Comparison of ENCODE assay signal across 1 cellular context in the genomic region with DNA sequence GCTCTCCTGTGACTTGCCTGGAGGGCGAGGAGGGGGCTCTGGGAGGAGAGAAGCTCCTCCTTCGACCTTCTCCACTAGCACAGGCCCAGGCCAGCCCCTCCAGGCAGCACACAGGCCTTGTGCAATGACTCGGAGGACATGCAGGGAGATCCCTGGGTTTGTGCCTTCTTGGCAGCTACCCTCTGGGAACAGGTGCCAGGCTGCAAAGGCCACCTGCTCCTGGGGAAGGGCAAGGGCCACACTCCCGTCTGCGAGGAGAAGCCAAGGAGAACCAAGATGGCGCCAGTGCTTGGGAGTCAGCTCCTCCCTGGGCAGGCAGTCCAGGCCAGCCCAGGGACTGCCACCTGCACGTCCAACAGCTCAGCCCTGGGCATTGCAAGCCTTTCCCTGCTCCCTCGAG.
TF ChIP-seq lines count a peak whose summit lies in the region.

No MANE protein-coding gene starts in this region.

TF ChIP-seq in HepG2, 621 proteins besides CTCF, POLR2A, EP300 and RAD21:
- TF ChIP-seq ARNTL (CRISPR knock-in tag; IDR thresholded peaks at IDR 0.05) (no peak), ELF1 (CRISPR knock-in tag; IDR thresholded peaks at IDR 0.05) (no peak), TERF1 (CRISPR knock-in tag; IDR thresholded peaks at IDR 0.05) (no peak), SMC3 (IDR thresholded peaks at IDR 0.05; ENCODE audit: low read length) (no peak), ZNF20 (CRISPR knock-in tag; IDR thresholded peaks at IDR 0.05) (no peak), NCOA1 (CRISPR knock-in tag; IDR thresholded peaks at IDR 0.05) (no peak), ZNF513 (CRISPR knock-in tag; conservative IDR thresholded peaks at IDR 0.05) (no peak)
- TF ChIP-seq, protein P1, sequence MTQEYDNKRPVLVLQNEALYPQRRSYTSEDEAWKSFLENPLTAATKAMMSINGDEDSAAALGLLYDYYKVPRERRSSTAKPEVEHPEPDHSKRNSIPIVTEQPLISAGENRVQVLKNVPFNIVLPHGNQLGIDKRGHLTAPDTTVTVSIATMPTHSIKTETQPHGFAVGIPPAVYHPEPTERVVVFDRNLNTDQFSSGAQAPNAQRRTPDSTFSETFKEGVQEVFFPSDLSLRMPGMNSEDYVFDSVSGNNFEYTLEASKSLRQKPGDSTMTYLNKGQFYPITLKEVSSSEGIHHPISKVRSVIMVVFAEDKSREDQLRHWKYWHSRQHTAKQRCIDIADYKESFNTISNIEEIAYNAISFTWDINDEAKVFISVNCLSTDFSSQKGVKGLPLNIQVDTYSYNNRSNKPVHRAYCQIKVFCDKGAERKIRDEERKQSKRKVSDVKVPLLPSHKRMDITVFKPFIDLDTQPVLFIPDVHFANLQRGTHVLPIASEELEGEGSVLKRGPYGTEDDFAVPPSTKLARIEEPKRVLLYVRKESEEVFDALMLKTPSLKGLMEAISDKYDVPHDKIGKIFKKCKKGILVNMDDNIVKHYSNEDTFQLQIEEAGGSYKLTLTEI (CRISPR knock-in tag; conservative IDR thresholded peaks at IDR 0.05) = no peak
